In the genomic region with DNA sequence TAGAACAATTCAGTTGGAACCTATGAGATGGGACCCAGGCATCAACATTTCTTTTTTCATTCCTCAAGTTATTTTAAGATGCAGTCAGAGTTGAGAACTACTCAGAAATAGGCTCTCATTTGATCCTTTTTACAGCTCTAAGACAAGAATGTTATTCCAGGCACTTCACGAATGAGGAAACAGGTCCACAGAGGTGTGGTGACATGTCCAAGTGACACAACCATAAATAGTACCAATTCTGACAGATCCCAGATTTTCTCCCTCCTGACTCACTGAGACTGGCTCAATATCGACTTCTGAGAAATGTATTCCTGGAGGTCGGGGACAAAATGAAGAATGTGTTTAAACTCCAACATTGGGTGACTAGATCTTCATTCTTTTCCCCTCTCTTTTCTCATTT, we compare ENCODE assay signal across 14 cellular contexts.
"Had no signal": no experiment of that assay in that cellular context is flagged by ENCODE, and none has a peak within 500 bp of the region (broad histone marks: within the 10 kb centered on the region; RNA-seq: fewer than 3 reads in every experiment).

No MANE protein-coding gene starts in this region.

- H3K27me3 Mint-ChIP-seq: activated CD4-positive, alpha-beta memory T cell treated with anti-CD3 and anti-CD28 coated beads, Interleukin-2, amount 10 ng/mL, durations not matched to agents 7 days and 5 days; activated naive CD8-positive, alpha-beta T cell had no signal

- H3K9me3 Mint-ChIP-seq: activated CD4-positive, alpha-beta memory T cell treated with anti-CD3 and anti-CD28 coated beads, Interleukin-2, amount 10 ng/mL, durations not matched to agents 7 days and 5 days; neural crest cell; T-helper 2 cell treated with Interferon-gamma antibody and Interleukin-4, amounts not matched to agents 5 μg/mL and 100 μg/mL, for 36 hours had no signal

- H3K9me3 ChIP-seq: colonic mucosa, ovary, tibial nerve had no signal

- H3K36me3 ChIP-seq: colonic mucosa, ovary, tibial nerve had no signal

- H3K27me3 ChIP-seq: colonic mucosa, ovary, tibial nerve had no signal

- H3K27ac Mint-ChIP-seq: activated CD4-positive, alpha-beta memory T cell treated with anti-CD3 and anti-CD28 coated beads, Interleukin-2, amount 10 ng/mL, durations not matched to agents 7 days and 5 days; activated naive CD8-positive, alpha-beta T cell; T-helper 2 cell treated with Interferon-gamma antibody and Interleukin-4, amounts not matched to agents 5 μg/mL and 100 μg/mL, for 36 hours had no signal

- DNase-seq: activated CD4-positive, alpha-beta memory T cell treated with anti-CD3 and anti-CD28 coated beads, Interleukin-2, amount 10 ng/mL, durations not matched to agents 7 days and 5 days; activated CD4-positive, alpha-beta T cell treated with anti-CD3 and anti-CD28 coated beads for 1 hour; activated gamma-delta T cell; activated T-cell treated with anti-CD3 and anti-CD28 coated beads, Interleukin-2, amount 50 U/mL, for 48 hours; amygdala; colonic mucosa; effector CD8-positive, alpha-beta T cell; ovary had no signal

- H3K4me3 ChIP-seq: colonic mucosa, ovary, skin epidermis, tibial nerve had no signal

- ATAC-seq: left lobe of liver had no signal

- H3K4me3 Mint-ChIP-seq: activated CD4-positive, alpha-beta memory T cell treated with anti-CD3 and anti-CD28 coated beads, Interleukin-2, amount 10 ng/mL, durations not matched to agents 7 days and 5 days; activated naive CD8-positive, alpha-beta T cell; neural crest cell; T-helper 2 cell treated with Interferon-gamma antibody and Interleukin-4, amounts not matched to agents 5 μg/mL and 100 μg/mL, for 36 hours had no signal

- H3K4me1 ChIP-seq: colonic mucosa had no signal

- H3K27ac ChIP-seq: colonic mucosa, ovary, skin epidermis had no signal
